In genomic region chr15:40471105-40471777, GRCh38 we compare ENCODE assay signal across 8 cellular contexts. TPM values are rescaled to one million over a fixed set of nuclear protein-coding genes. Genes with fewer than 3 reads are reported as not detected.
DNase-seq lines count a peak whose midpoint lies in the region; ATAC-seq and TF ChIP-seq lines count a peak whose summit lies in the region.

No MANE protein-coding gene starts in this region.

- H3K4me3 ChIP-seq in GM08714 (ENCODE audit: low read length) (peak overlapping the region; percentile 85), HAP-1 (peak overlapping the region; percentile 56), Panc1 (ENCODE audit: low read depth in 2 of 2, low read length in 2 of 2) (peak overlapping the region; percentile 62 to 71), left lung (peak overlapping the region; percentile 61 to 94)

- no peaks in the 10 kb centered on the region for H3K27me3 ChIP-seq in HAP-1 (ENCODE audit: low read depth)
- H3K27me3 ChIP-seq in Panc1 (ENCODE audit: control insufficient read depth, insufficient read depth, low read length): no peaks in the 10 kb centered on the region
- H3K27me3 ChIP-seq in left lung: no peaks in the 10 kb centered on the region

- no peak for TF ChIP-seq CTCF in Panc1 (IDR thresholded peaks at IDR 0.05)
- no peak for TF ChIP-seq CTCF in MCF 10A (IDR thresholded peaks at IDR 0.05; ENCODE audit: unreplicated experiment)
- no peak for TF ChIP-seq CTCF in left lung (IDR thresholded peaks at IDR 0.05)

- H3K9me3 ChIP-seq in HAP-1 (no peaks in the 10 kb centered on the region), Panc1 (ENCODE audit: control insufficient read depth, insufficient read depth, low read depth, low read length) (no peaks in the 10 kb centered on the region), left lung (no peaks in the 10 kb centered on the region)

- in situ Hi-C loops in HAP-1 (cut with MboI; ENCODE audit: low sequenced_read_pairs) (no loop called here), Panc1 (cut with HindIII; ENCODE audit: low pct_unique_long_range_greater_than_20kb, low sequenced_read_pairs) (no loop called here)

- H3K27ac ChIP-seq in Panc1 (ENCODE audit: low read length): peak overlapping the region; percentile 77
- H3K27ac ChIP-seq in left lung: peak overlapping the region; percentile 80 to 89
- peak overlapping the region; percentile 58 for H3K27ac ChIP-seq in substantia nigra (ENCODE audit: low read depth, low read length, poor library complexity, severe bottlenecking)

- H3K4me3 Mint-ChIP-seq in MCF 10A (ENCODE audit: unreplicated experiment): peak overlapping the region; percentile 69

- peak; percentile 63 for ATAC-seq in Panc1
- peak; percentile 38 for ATAC-seq in left lung

- BruUV-seq in Panc1 (replicated peaks; lab: Mats Ljungman, UMichigan) (no TSS peak), MCF 10A (replicated peaks; lab: Mats Ljungman, UMichigan) (no TSS peak)

- no peaks in the 10 kb centered on the region for H3K4me1 Mint-ChIP-seq in MCF 10A (ENCODE audit: insufficient read depth, unreplicated experiment)

- peak overlapping the region; percentile 47 for H3K27ac Mint-ChIP-seq in MCF 10A (ENCODE audit: low read depth, unreplicated experiment)

- H3K4me1 ChIP-seq in HAP-1: peaks cover 8% of the 10 kb centered on the region
- peaks cover 14% of the 10 kb centered on the region for H3K4me1 ChIP-seq in Panc1 (ENCODE audit: control insufficient read depth, insufficient read depth, low read length)
- H3K4me1 ChIP-seq in left lung: peaks cover 10 to 24% of the 10 kb centered on the region in 2 donors

- peaks cover 20% of the 10 kb centered on the region for H3K36me3 Mint-ChIP-seq in MCF 10A (ENCODE audit: insufficient read depth, unreplicated experiment)

- no peaks in the 10 kb centered on the region for H3K9me3 Mint-ChIP-seq in MCF 10A (ENCODE audit: unreplicated experiment)

- H3K36me3 ChIP-seq in HAP-1 (replicated peaks) (peaks cover 10% of the 10 kb centered on the region), Panc1 (ENCODE audit: control insufficient read depth, insufficient read depth, low read length) (no peaks in the 10 kb centered on the region; the same call in 1 of the 2 replicates), left lung (peaks cover 0 to 9% of the 10 kb centered on the region in 2 donors)

- intact Hi-C loops in Panc1 (cut with micrococcal nuclease; ENCODE audit: unreplicated experiment): no loop called here
- intact Hi-C loops in MCF 10A (cut with micrococcal nuclease): no loop called here
- intact Hi-C loops in left lung (cut with DNase I): no loop called here

- CTCF ChIA-PET in Panc1 (lab: Charles Lee) (no interaction called here), MCF 10A (lab: Yijun Ruan, JAX) (interaction anchor here (0.5 kb wide), 1 partner anchor 29 kb away, joined by 3 read pairs; no protein-coding TSS in a partner anchor)

- DNase-seq in HAP-1 (ENCODE audit: low spot score in 2 of 2) (peak in 1 of 2 experiments; percentile 34), Panc1 (ENCODE audit: low read depth, low spot score) (no peak), MCF 10A (ENCODE audit: unreplicated experiment) (no peak), left lung (peak in 1 of 2 donors; percentile 84), substantia nigra (lab: John Stamatoyannopoulos, UW) (peak in 16 of 49 donors; percentile 25 to 69 (median 50)), NCI-H524 (lab: John Stamatoyannopoulos, UW) (no peak), GDM1 (lab: John Stamatoyannopoulos, UW) (no peak)

- POLR2A ChIA-PET in Panc1 (lab: Charles Lee): no interaction called here
- POLR2A ChIA-PET in MCF 10A (lab: Yijun Ruan, JAX): interaction anchor here (1.0 to 2.4 kb wide), 3 partner anchors 15 to 25 kb away, joined by 6 to 12 read pairs (median 6); no protein-coding TSS in a partner anchor

- H3K27me3 Mint-ChIP-seq in MCF 10A (ENCODE audit: insufficient read depth, unreplicated experiment): no peaks in the 10 kb centered on the region

RNA-seq across cellular contexts. Expression of gene CHST14, which starts 0.5 kb away (rescaled TPM):
- total RNA-seq in Panc1 (2021; ENCODE audit: unreplicated experiment) (42.4 TPM), MCF 10A (2022) (5.8 and 7.3 TPM in 2 replicates), left lung (10 to 100 TPM; 15.1 to 20.2 TPM)
- polyA plus RNA-seq in Panc1 (2012; ENCODE audit: insufficient read length): 48.2 TPM

RNA-seq across cellular contexts. Expression of gene BAHD1, which starts 30.5 kb away (rescaled TPM):
- total RNA-seq in Panc1 (2021; ENCODE audit: unreplicated experiment) (40.6 TPM), MCF 10A (2022) (14.9 and 15.1 TPM in 2 replicates), left lung (10 to 100 TPM; 23.7 to 27.2 TPM)
- polyA plus RNA-seq in Panc1 (2012; ENCODE audit: insufficient read length): 36.7 TPM
